Comparison of ENCODE assay signal across 22 cellular contexts in genomic region chr11:1988667-1989317, GRCh38. TPM values are rescaled to one million over a fixed set of nuclear protein-coding genes. Genes with fewer than 3 reads are reported as not detected.
DNase-seq lines count a peak whose midpoint lies in the region; ATAC-seq, FAIRE-seq and TF ChIP-seq lines count a peak whose summit lies in the region.
"Had no signal": no experiment of that assay in that cellular context is flagged by ENCODE, and none has a peak within 500 bp of the region (broad histone marks: within the 10 kb centered on the region; RNA-seq: fewer than 3 reads in every experiment).

No MANE protein-coding gene starts in this region.

- H3K27ac ChIP-seq in kidney (ENCODE audit: low read depth in 2 of 2, low read length in 2 of 2), result no peak overlapping the region
- H3K27ac ChIP-seq: HL-60 had no signal

- peak overlapping the region; percentile 49 for H3K27ac Mint-ChIP-seq in progenitor cell of endocrine pancreas
- H3K27ac Mint-ChIP-seq: activated T-helper 1 cell treated with anti-CD3 and anti-CD28 coated beads, Interleukin-12 subunit alpha, Interleukin-12 subunit beta, Interleukin-2, Interleukin-4 antibody, amounts not matched to agents 30 ng/mL and 10 ng/mL and 1 ng/mL, durations not matched to agents 14 hours and 24 hours and 36 hours; IgD-negative memory B cell had no signal

- H3K9ac ChIP-seq in kidney (ENCODE audit: low read length in 2 of 2), result no peak overlapping the region

- intact Hi-C loops in kidney (cut with DNase I), result no loop called here

- FAIRE-seq in kidney (lab: Jason Lieb, UNC), result no peak
- FAIRE-seq: frontal cortex had no signal

- ATAC-seq in GM21515 (IDR thresholded peaks at IDR 0.05; ENCODE audit: unreplicated experiment), result no peak

- no peaks in the 10 kb centered on the region for H3K27me3 Mint-ChIP-seq in progenitor cell of endocrine pancreas
- H3K27me3 Mint-ChIP-seq: IgD-negative memory B cell had no signal

- H3K4me3 Mint-ChIP-seq in progenitor cell of endocrine pancreas (ENCODE audit: low read depth), result no peak overlapping the region
- H3K4me3 Mint-ChIP-seq: activated T-helper 1 cell treated with anti-CD3 and anti-CD28 coated beads, Interleukin-12 subunit alpha, Interleukin-12 subunit beta, Interleukin-2, Interleukin-4 antibody, amounts not matched to agents 30 ng/mL and 10 ng/mL and 1 ng/mL, durations not matched to agents 14 hours and 24 hours and 36 hours; IgD-negative memory B cell had no signal

- DNase-seq in H4 (ENCODE audit: low spot score), result peak; percentile 1
- DNase-seq in amniotic epithelial cell (ENCODE audit: low read depth), result peak; percentile 4
- peak; percentile 18 for DNase-seq in kidney
- no peak for DNase-seq in progenitor cell of endocrine pancreas (ENCODE audit: low spot score, unreplicated experiment)
- DNase-seq in stimulated activated CD4-positive, alpha-beta T cell treated with anti-CD3 and anti-CD28 coated beads, Interleukin-12 subunit alpha, Interleukin-12 subunit beta, amount 100 ng/mL, for 4 hours, result no peak
- DNase-seq in NCI-H510A (lab: John Stamatoyannopoulos, UW), result no peak
- DNase-seq in activated naive CD4-positive, alpha-beta T cell (lab: John Stamatoyannopoulos, UW), result no peak
- DNase-seq: amniotic stem cell; central memory CD4-positive, alpha-beta T cell; DMS79 treated with DMSO at 0.1 percent for 48 hours; MG63; NCI-H146; NCI-H2171; NCI-H526 treated with DMSO at 0.1 percent for 48 hours; nucleus accumbens; stimulated activated CD4-positive, alpha-beta T cell treated with anti-CD3 and anti-CD28 coated beads, Interleukin-4, amount 100 ng/mL, for 4 hours had no signal

- H3K4me1 ChIP-seq in kidney (ENCODE audit: control insufficient read depth in 1 of 2, insufficient read depth in 1 of 2, low read depth in 1 of 2, low read length in 2 of 2), result no peaks in the 10 kb centered on the region

- no peaks in the 10 kb centered on the region for H3K9me3 Mint-ChIP-seq in progenitor cell of endocrine pancreas (ENCODE audit: low read depth)
- H3K9me3 Mint-ChIP-seq: activated T-helper 1 cell treated with anti-CD3 and anti-CD28 coated beads, Interleukin-12 subunit alpha, Interleukin-12 subunit beta, Interleukin-2, Interleukin-4 antibody, amounts not matched to agents 30 ng/mL and 10 ng/mL and 1 ng/mL, durations not matched to agents 14 hours and 24 hours and 36 hours; IgD-negative memory B cell had no signal

- H3K4me1 Mint-ChIP-seq in progenitor cell of endocrine pancreas (ENCODE audit: low read depth), result no peaks in the 10 kb centered on the region
- H3K4me1 Mint-ChIP-seq: IgD-negative memory B cell had no signal

- no peaks in the 10 kb centered on the region for H3K9me3 ChIP-seq in kidney (ENCODE audit: control insufficient read depth in 1 of 2, low read length in 2 of 2)
- H3K9me3 ChIP-seq: MG63 had no signal

- no peaks in the 10 kb centered on the region for H3K36me3 ChIP-seq in kidney (ENCODE audit: control insufficient read depth in 1 of 2, insufficient read depth in 2 of 2, low read length in 2 of 2)
- H3K36me3 ChIP-seq: MG63 had no signal

- no peak overlapping the region for H3K4me3 ChIP-seq in kidney (ENCODE audit: low read length in 2 of 2)
- H3K4me3 ChIP-seq: MG63 had no signal

- H3K36me3 Mint-ChIP-seq in progenitor cell of endocrine pancreas (ENCODE audit: insufficient read depth), result no peaks in the 10 kb centered on the region
- H3K36me3 Mint-ChIP-seq: IgD-negative memory B cell had no signal

- TF ChIP-seq CTCF in kidney (IDR thresholded peaks at IDR 0.05; ENCODE audit: borderline replicate concordance, extremely low read depth, insufficient read depth), result no peak
- no peak for TF ChIP-seq CTCF in progenitor cell of endocrine pancreas (IDR thresholded peaks at IDR 0.05; ENCODE audit: unreplicated experiment)

RNA-seq across cellular contexts. Expression of gene H19, which starts 8.8 kb away (rescaled TPM):
- 0.23 and 2.9 TPM in 2 replicates for total RNA-seq in H4 (2014; rRNA removed; shearing (Covaris generic))
- total RNA-seq in kidney, result 53.8 TPM
- polyA plus RNA-seq in kidney (ENCODE audit: insufficient read depth, low read depth, low replicate concordance), result 140 TPM
- total RNA-seq in progenitor cell of endocrine pancreas, result 17,961 and 19,743 TPM in 2 replicates
- total RNA-seq: activated T-helper 1 cell treated with anti-CD3 and anti-CD28 coated beads, Interleukin-12 subunit alpha, Interleukin-12 subunit beta, Interleukin-2, Interleukin-4 antibody, amounts not matched to agents 30 ng/mL and 10 ng/mL and 1 ng/mL, durations not matched to agents 14 hours and 24 hours and 36 hours; T-helper 2 cell treated with Interferon-gamma antibody and Interleukin-4, amounts not matched to agents 100 ng/mL and 5 ng/mL, for 36 hours had no signal
- polyA plus RNA-seq: IgD-negative memory B cell had no signal

RNA-seq across cellular contexts. Expression of gene MRPL23, which starts 41.7 kb away (rescaled TPM):
- 271 and 398 TPM in 2 replicates for total RNA-seq in H4 (2014; rRNA removed; shearing (Covaris generic))
- total RNA-seq in kidney (45.9 TPM), progenitor cell of endocrine pancreas (38.1 and 47.2 TPM in 2 replicates)
- 183 TPM for polyA plus RNA-seq in kidney (ENCODE audit: insufficient read depth, low read depth, low replicate concordance)

Comparison
In these comparisons a context has a peak if more than half of its experiments do, and no peak if none do; other contexts are left out.
1. DNase-seq: peak in H4 (single experiment), amniotic epithelial cell (single experiment) and kidney (single experiment); none in progenitor cell of endocrine pancreas (single experiment), stimulated activated CD4-positive, alpha-beta T cell treated with anti-CD3 and anti-CD28 coated beads, Interleukin-12 subunit alpha, Interleukin-12 subunit beta, amount 100 ng/mL, for 4 hours (single experiment), NCI-H510A (single experiment) and activated naive CD4-positive, alpha-beta T cell (0 of 4).
2. RNA of gene H19, which starts 8.8 kb away (total RNA-seq): 17,961 to 19,743 TPM in progenitor cell of endocrine pancreas; 53.8 TPM in kidney (single experiment) and 0.23 to 2.9 TPM in H4; every median in the first group is over 100 times any median in the second.